In genomic region chr4:89110986-89111832, GRCh38 we compare ENCODE assay signal across 8 cellular contexts. TPM values are rescaled to one million over a fixed set of nuclear protein-coding genes. Genes with fewer than 3 reads are reported as not detected.
DNase-seq lines count a peak whose midpoint lies in the region; ATAC-seq, FAIRE-seq and TF ChIP-seq lines count a peak whose summit lies in the region.

Gene TIGD2, plus strand, starts transcription at chr4:89111533. Its CDS starts 1,442 bp downstream, at chr4:89112975.

- H3K4me1 ChIP-seq in A549: peaks cover 7% of the 10 kb centered on the region; the same call in 2 of the 3 replicates
- H3K4me1 ChIP-seq in skeletal muscle tissue (ENCODE audit: control insufficient read depth in 3 of 3, insufficient read depth in 3 of 3, low read length in 3 of 3): peaks cover 10 to 15% (median 12%) of the 10 kb centered on the region in 3 donors

- no peaks in the 10 kb centered on the region for H3K36me3 ChIP-seq in brain microvascular endothelial cell (replicated peaks)
- H3K36me3 ChIP-seq in skeletal muscle tissue (ENCODE audit: control insufficient read depth in 3 of 3, insufficient read depth in 3 of 3, low read length in 3 of 3): no peaks in the 10 kb centered on the region

- peak within 1 kb of the TSS; percentile 95 to 99 for H3K27ac ChIP-seq in A549
- peak within 1 kb of the TSS; percentile 67 for H3K27ac ChIP-seq in brain microvascular endothelial cell
- peak within 1 kb of the TSS; percentile 80 for H3K27ac ChIP-seq in skeletal muscle tissue (ENCODE audit: low read depth, low read length)

- DNase-seq in A549 (ENCODE audit: low read depth in 1 of 2, low spot score in 1 of 2) (peak; percentile 70 to 86), NCI-H2081 treated with DMSO at 0.1 percent for 48 hours (lab: John Stamatoyannopoulos, UW) (peak; percentile 41), UCSD-AML1 (lab: John Stamatoyannopoulos, UW; ENCODE audit: unreplicated experiment) (peak; percentile 94), brain microvascular endothelial cell (peak; percentile 61)

- peak; percentile 89 to 94 for ATAC-seq in A549
- peak; percentile 82 for ATAC-seq in GM18520 (IDR thresholded peaks at IDR 0.05; ENCODE audit: unreplicated experiment)
- peak; percentile 66 for ATAC-seq in HG03060 (IDR thresholded peaks at IDR 0.05; ENCODE audit: low read depth, unreplicated experiment)

- TF ChIP-seq RAD21 in A549 (conservative IDR thresholded peaks at IDR 0.05 in 1 of 2, IDR thresholded peaks at IDR 0.05 in 1 of 2): peak; percentile 33 to 66

- peaks cover 14% of the 10 kb centered on the region for H3K27me3 ChIP-seq in brain microvascular endothelial cell (replicated peaks)
- no peaks in the 10 kb centered on the region for H3K27me3 ChIP-seq in skeletal muscle tissue (ENCODE audit: control insufficient read depth in 3 of 3, insufficient read depth in 3 of 3, low read length in 3 of 3)

- TF ChIP-seq CTCF in A549 (IDR thresholded peaks at IDR 0.05) (peak; percentile 76), brain microvascular endothelial cell (IDR thresholded peaks at IDR 0.05; ENCODE audit: low read depth, low read length, missing control alignments) (peak; percentile 80)

- POLR2A ChIA-PET in A549 (lab: Yijun Ruan, JAX): interaction anchor here (0.6 to 0.9 kb wide), 2 partner anchors 12 to 18 kb away, joined by 3 to 4 read pairs; no protein-coding TSS in a partner anchor

- peak within 1 kb of the TSS; percentile 97 for H3K4me2 ChIP-seq in A549

- H3K9me3 ChIP-seq in A549: peaks cover 6% of the 10 kb centered on the region; the same call in 1 of the 3 replicates
- no peaks in the 10 kb centered on the region for H3K9me3 ChIP-seq in iPS-18c (ENCODE audit: control insufficient read depth, insufficient read depth, low read length)
- H3K9me3 ChIP-seq in skeletal muscle tissue (ENCODE audit: control insufficient read depth in 3 of 3, low read length in 3 of 3): no peaks in the 10 kb centered on the region

- TF ChIP-seq POLR2A in A549 (IDR thresholded peaks at IDR 0.05; ENCODE audit: low read length): peak; percentile 73

- H3K4me3 ChIP-seq in A549 (peak within 1 kb of the TSS; percentile 82), brain microvascular endothelial cell (ENCODE audit: low read depth, low read length) (peak within 1 kb of the TSS; percentile 75), iPS-18c (ENCODE audit: insufficient read depth, low read depth, low read length) (peak within 1 kb of the TSS; percentile 89), skeletal muscle tissue (ENCODE audit: low read length in 3 of 3) (peak within 1 kb of the TSS; percentile 81 to 87 (median 85))

- WGBS in A549 (ENCODE audit: missing lambda C conversion rate): 0% methylated on average over 2 of the region's 101 CpGs

- CTCF ChIA-PET in A549 (lab: Yijun Ruan, JAX): interaction anchor here (1.8 kb wide), 1 partner anchor 54 kb away, joined by 5 read pairs; the partner anchor contains the start of gene FAM13A

- no peak for FAIRE-seq in A549 (lab: Jason Lieb, UNC)

- in situ Hi-C loops in brain microvascular endothelial cell (cut with HindIII; ENCODE audit: low pct_ligation_motif_present, low sequenced_read_pairs): no loop called here

- peak within 1 kb of the TSS; percentile 80 to 91 (median 89) for H3K9ac ChIP-seq in skeletal muscle tissue (ENCODE audit: low read depth in 1 of 3, low read length in 3 of 3)

- TF ChIP-seq EP300 in A549 (IDR thresholded peaks at IDR 0.05): no peak

TF ChIP-seq in A549, 52 proteins besides CTCF, POLR2A, EP300 and RAD21 (continues in another document):
- TF ChIP-seq CBX2 (IDR thresholded peaks at IDR 0.05; ENCODE audit: borderline replicate concordance, low read depth) (no peak), E2F6 (IDR thresholded peaks at IDR 0.05; ENCODE audit: borderline replicate concordance, low read depth) (peak; percentile 94), HEYL (CRISPR knock-in tag; IDR thresholded peaks at IDR 0.05) (no peak), BHLHE40 (IDR thresholded peaks at IDR 0.05; ENCODE audit: low read depth, low read length) (no peak), USF2 (IDR thresholded peaks at IDR 0.05) (no peak), HMGXB4 (CRISPR knock-in tag; IDR thresholded peaks at IDR 0.05; ENCODE audit: borderline replicate concordance) (no peak), PHF8 (IDR thresholded peaks at IDR 0.05; ENCODE audit: borderline replicate concordance, low read depth) (peak; percentile 36; the same call in 1 of the 2 replicates), HOXB5 (CRISPR knock-in tag; IDR thresholded peaks at IDR 0.05) (no peak), EHMT2 (IDR thresholded peaks at IDR 0.05; ENCODE audit: low read depth) (no peak), NFE2L2 (conservative IDR thresholded peaks at IDR 0.05; ENCODE audit: low read length) (no peak), ZNF302 (CRISPR knock-in tag; IDR thresholded peaks at IDR 0.05) (no peak), TFCP2L1 (CRISPR knock-in tag; IDR thresholded peaks at IDR 0.05) (no peak), HOXB13 (CRISPR knock-in tag; IDR thresholded peaks at IDR 0.05; ENCODE audit: low read depth) (no peak), FOXS1 (CRISPR knock-in tag; IDR thresholded peaks at IDR 0.05) (no peak), CBX8 (IDR thresholded peaks at IDR 0.05) (no peak), SMC3 (IDR thresholded peaks at IDR 0.05) (peak; percentile 66), SREBF2 (IDR thresholded peaks at IDR 0.05) (no peak), MAZ (IDR thresholded peaks at IDR 0.05; ENCODE audit: borderline replicate concordance, low read depth, low read length) (no peak), MAFK (IDR thresholded peaks at IDR 0.05; ENCODE audit: partially characterized antibody) (no peak), KDM5A (IDR thresholded peaks at IDR 0.05) (no peak), KDM1A (IDR thresholded peaks at IDR 0.05; ENCODE audit: low read depth) (no peak), MAX (IDR thresholded peaks at IDR 0.05) (peak; percentile 98), HDAC2 (IDR thresholded peaks at IDR 0.05) (no peak), RARB (CRISPR knock-in tag; IDR thresholded peaks at IDR 0.05) (no peak), RFX5 (IDR thresholded peaks at IDR 0.05) (no peak), CEBPB (IDR thresholded peaks at IDR 0.05) (no peak), ELK1 (IDR thresholded peaks at IDR 0.05; ENCODE audit: low read depth, low read length) (no peak), MYC (IDR thresholded peaks at IDR 0.05; ENCODE audit: borderline replicate concordance, low read length) (peak; percentile 35; the same call in 1 of the 2 replicates), CHD2 (IDR thresholded peaks at IDR 0.05; ENCODE audit: low read length, partially characterized antibody) (no peak), ESRRA (IDR thresholded peaks at IDR 0.05; ENCODE audit: borderline replicate concordance, low read length) (no peak), HOXA7 (CRISPR knock-in tag; IDR thresholded peaks at IDR 0.05) (no peak)

RNA-seq across cellular contexts. Expression of gene TIGD2, which starts in this region (rescaled TPM):
- 8.8 and 10.7 TPM in 2 replicates for polyA plus RNA-seq in A549 (2011; rRNA removed)
- polyA plus RNA-seq in A549 (2012; cell fraction: cytosol; rRNA removed): 2.0 and 2.1 TPM in 2 replicates
- 1.1 and 1.6 TPM in 2 replicates for polyA plus RNA-seq in A549 (2012; cell fraction: nucleus; rRNA removed)
- polyA plus RNA-seq in A549 (2017; fragmentation: RNase III; extraction: RNeasy Plus Mini Kit Qiagen cat#74134 plus additional on column Dnase treatment): 6.6 to 7.5 TPM (median 7.2 TPM) in 3 replicates
- 4.6 and 5.1 TPM in 2 replicates for polyA minus RNA-seq in A549 (2011; rRNA and poly(A)+ RNA removed)
- total RNA-seq in skeletal muscle tissue: 5.2 TPM

Comparison
In these comparisons a context has a peak if more than half of its experiments do, and no peak if none do; other contexts are left out.
1. Peak in every context shown above with its lines: DNase-seq, ATAC-seq, H3K4me3 ChIP-seq and H3K27ac ChIP-seq.
2. DNase-seq: peak in every context shown above with its lines; median percentile 94 in UCSD-AML1; 78 in A549; 61 in brain microvascular endothelial cell; 41 in NCI-H2081 treated with DMSO at 0.1 percent for 48 hours.